Comparison of ENCODE assay signal across 16 cellular contexts in the genomic region with DNA sequence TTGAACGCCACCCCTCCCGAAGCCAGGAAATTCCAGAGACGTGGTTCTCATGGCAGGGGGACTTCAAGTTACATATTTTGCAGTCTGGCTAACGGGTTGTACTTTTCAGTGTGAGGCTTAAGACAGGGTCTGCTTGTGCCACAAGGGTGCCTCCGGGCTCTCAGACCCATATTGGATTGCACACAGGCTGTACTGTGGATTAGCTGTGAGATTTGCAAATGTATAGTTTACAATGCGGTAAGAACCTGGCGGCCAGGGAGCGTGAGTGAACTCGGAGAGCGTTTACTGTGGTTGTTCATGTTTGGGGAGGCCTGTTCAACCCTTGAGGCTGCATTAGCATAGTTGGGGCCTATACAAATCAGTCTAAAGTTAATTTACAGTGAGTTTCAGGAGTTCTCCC.
DNase-seq lines count a peak whose midpoint lies in the region; ATAC-seq, FAIRE-seq and TF ChIP-seq lines count a peak whose summit lies in the region.
"Had no signal": no experiment of that assay in that cellular context is flagged by ENCODE, and none has a peak within 500 bp of the region (broad histone marks: within the 10 kb centered on the region; RNA-seq: fewer than 3 reads in every experiment).

No MANE protein-coding gene starts in this region.

- H2BK120ac ChIP-seq in H1 (replicated peaks; ENCODE audit: low read depth, low read length) (no peak overlapping the region), neuronal stem cell (ENCODE audit: low read depth, low read length) (no peak overlapping the region), trophoblast cell (ENCODE audit: insufficient read depth, low read length, poor library complexity) (no peak overlapping the region)

- no peak overlapping the region for H3K18ac ChIP-seq in H1 (ENCODE audit: extremely low read depth, low read length)
- H3K18ac ChIP-seq in neuronal stem cell (ENCODE audit: low read length), result peak overlapping the region; percentile 13
- H3K18ac ChIP-seq in trophoblast cell (ENCODE audit: low read length), result no peak overlapping the region

- WGBS in H1 (ENCODE audit: extremely low coverage in 1 of 2, insufficient coverage in 1 of 2, insufficient read length in 1 of 2, insufficient replicate concordance in 2 of 2, low coverage in 1 of 2, low lambda C conversion rate in 2 of 2, missing lambda C conversion rate in 1 of 2), 2 experiments, result 92% methylated on average over 10 of the region's 10 CpGs; no CpG with 5 or more reads in 1 of the 2 experiments
- WGBS in neuronal stem cell (ENCODE audit: extremely low coverage in 2 of 2, insufficient read length in 2 of 2, insufficient replicate concordance in 1 of 2), 2 donors, result no CpG with 5 or more reads among the region's 10 CpGs
- no CpG with 5 or more reads among the region's 10 CpGs for WGBS in trophoblast cell (ENCODE audit: extremely low coverage, insufficient coverage, insufficient read length)

- no peaks in the 10 kb centered on the region for H4K20me1 ChIP-seq in GM23338 (replicated peaks; ENCODE audit: insufficient read depth)
- no peaks in the 10 kb centered on the region for H4K20me1 ChIP-seq in H1 (replicated peaks in 1 of 2; ENCODE audit: control insufficient read depth in 1 of 2, insufficient read depth in 2 of 2, low read length in 2 of 2)

- H3K4me3 Mint-ChIP-seq in GM23338, result no peak overlapping the region
- H3K4me3 Mint-ChIP-seq: CD14-positive monocyte; CD8-positive, alpha-beta T cell; H9 had no signal

- peaks cover 6% of the 10 kb centered on the region for H3K9me3 Mint-ChIP-seq in GM23338
- H3K9me3 Mint-ChIP-seq: CD8-positive, alpha-beta T cell had no signal

- H3K79me2 ChIP-seq in GM23338 (replicated peaks; ENCODE audit: insufficient read depth), result no peaks in the 10 kb centered on the region
- H3K79me2 ChIP-seq in H1 (ENCODE audit: control insufficient read depth in 1 of 2, insufficient read depth in 2 of 2, low read length in 2 of 2), result no peaks in the 10 kb centered on the region
- no peaks in the 10 kb centered on the region for H3K79me2 ChIP-seq in trophoblast cell (ENCODE audit: control insufficient read depth, insufficient read depth, low read length, poor library complexity)

- H3K4me1 ChIP-seq in GM23338 (ENCODE audit: insufficient read depth) (no peaks in the 10 kb centered on the region; the same call in 1 of the 2 replicates), H1 (replicated peaks in 1 of 4; ENCODE audit: control insufficient read depth in 3 of 4, insufficient read depth in 4 of 4, low read length in 3 of 4) (peaks cover 0 to 3% (median 0%) of the 10 kb centered on the region in 4 experiments; a peak in 1 of 7 replicates), neuronal stem cell (ENCODE audit: control insufficient read depth in 2 of 2, insufficient read depth in 1 of 2, low read depth in 1 of 2, low read length in 2 of 2) (no peaks in the 10 kb centered on the region), trophoblast cell (ENCODE audit: control insufficient read depth in 1 of 2, insufficient read depth in 2 of 2, low read length in 2 of 2) (no peaks in the 10 kb centered on the region)

- DNase-seq in GM23338 (ENCODE audit: low spot score) (no peak), NCI-H82 (lab: John Stamatoyannopoulos, UW) (peak; percentile 79), H1 (ENCODE audit: low read depth in 1 of 2, low spot score in 2 of 2) (no peak), neuronal stem cell (ENCODE audit: low spot score) (no peak), SIG-M5 treated with dmso at 0.1 percent for 504 hours (lab: John Stamatoyannopoulos, UW; ENCODE audit: unreplicated experiment) (no peak), trophoblast cell (no peak)
- DNase-seq in stimulated activated CD4-positive, alpha-beta T cell treated with anti-CD3 and anti-CD28 coated beads, Interleukin-15, amount 100 ng/mL, for 24 hours, result no peak
- DNase-seq: CD8-positive, alpha-beta T cell; COR-L47; DMS53; GF-D8; GM23248; H9; IMR-90 had no signal

- TF ChIP-seq CTCF in GM23338 (conservative IDR thresholded peaks at IDR 0.05; ENCODE audit: low read depth in 2 of 2) (no peak), H1 (IDR thresholded peaks at IDR 0.05; ENCODE audit: control extremely low read depth in 1 of 3, insufficient read depth in 1 of 3, low read depth in 1 of 3, low read length in 3 of 3) (no peak)

- no peak overlapping the region for H3K56ac ChIP-seq in H1 (replicated peaks; ENCODE audit: insufficient read length, low read depth, low read length)

- peaks cover 8% of the 10 kb centered on the region; the same call in 2 of the 3 replicates for H3K4me1 Mint-ChIP-seq in GM23338
- H3K4me1 Mint-ChIP-seq: CD14-positive monocyte had no signal

- no peak overlapping the region for H3K4me2 ChIP-seq in GM23338
- H3K4me2 ChIP-seq in H1 (ENCODE audit: insufficient read depth in 1 of 2, low read depth in 2 of 2, low read length in 2 of 2), result no peak overlapping the region
- no peak overlapping the region for H3K4me2 ChIP-seq in neuronal stem cell (ENCODE audit: insufficient read depth, low read length, poor library complexity, severe bottlenecking)
- H3K4me2 ChIP-seq in trophoblast cell (ENCODE audit: low read length), result no peak overlapping the region

- CTCF ChIA-PET in H1 (lab: Charles Lee; ENCODE audit: partially characterized antibody), result interaction anchor here (0.7 to 1.7 kb wide), 2 partner anchors 24 to 179 kb away, joined by 3 read pairs; no protein-coding TSS in a partner anchor

- 0 out of 2 replicates have a peak, but pooled peaks cover 9% of the 10 kb centered on the region for H3K9me2 ChIP-seq in GM23338 (ENCODE audit: insufficient read depth)

- H2BK12ac ChIP-seq in H1 (ENCODE audit: low read depth, low read length) (no peak overlapping the region), neuronal stem cell (ENCODE audit: low read length) (peak overlapping the region; percentile 3), trophoblast cell (ENCODE audit: low read length) (no peak overlapping the region)

- H3K14ac ChIP-seq in H1 (ENCODE audit: insufficient read length) (no peak overlapping the region), neuronal stem cell (ENCODE audit: low read length) (no peak overlapping the region), trophoblast cell (ENCODE audit: low read length) (no peak overlapping the region)

- H3K79me1 ChIP-seq in H1 (ENCODE audit: low read depth, low read length) (no peaks in the 10 kb centered on the region), neuronal stem cell (ENCODE audit: low read depth, low read length) (no peaks in the 10 kb centered on the region), trophoblast cell (ENCODE audit: low read length) (no peaks in the 10 kb centered on the region)

- H2AK5ac ChIP-seq in H1 (ENCODE audit: low read depth, low read length) (no peak overlapping the region), neuronal stem cell (ENCODE audit: low read depth, low read length) (no peak overlapping the region), trophoblast cell (ENCODE audit: low read length) (no peak overlapping the region)

- H3K27me3 ChIP-seq in GM23338 (ENCODE audit: insufficient read depth) (no peaks in the 10 kb centered on the region), H1 (replicated peaks in 1 of 4; ENCODE audit: control insufficient read depth in 3 of 4, extremely low read depth in 1 of 4, insufficient read depth in 3 of 4, low read length in 3 of 4) (no peaks in the 10 kb centered on the region), neuronal stem cell (ENCODE audit: control insufficient read depth in 3 of 3, insufficient read depth in 3 of 3, low read depth in 1 of 3, low read length in 3 of 3) (peaks cover 0 to 8% (median 2%) of the 10 kb centered on the region in 3 experiments), trophoblast cell (ENCODE audit: insufficient read depth, low read length) (no peaks in the 10 kb centered on the region)

- H3K4me3 ChIP-seq in GM23338 (no peak overlapping the region), H1 (ENCODE audit: extremely low read depth in 1 of 4, insufficient read depth in 2 of 4, low read depth in 3 of 4, low read length in 4 of 4) (no peak overlapping the region), neuronal stem cell (ENCODE audit: low read length in 2 of 2) (no peak overlapping the region), trophoblast cell (ENCODE audit: low read depth, low read length) (no peak overlapping the region)
- H3K4me3 ChIP-seq: GM23248 had no signal

- FAIRE-seq in H1 (lab: Jason Lieb, UNC), result no peak

- TF ChIP-seq RAD21 in H1 (IDR thresholded peaks at IDR 0.05 in 1 of 2, conservative IDR thresholded peaks at IDR 0.05 in 1 of 2; ENCODE audit: low read depth in 2 of 2, low read length in 2 of 2), result no peak

- no peak overlapping the region for H2BK20ac ChIP-seq in H1 (ENCODE audit: low read length)

- H3K4ac ChIP-seq in H1 (replicated peaks; ENCODE audit: insufficient read length, low read depth, low read length), result no peak overlapping the region
- no peak overlapping the region for H3K4ac ChIP-seq in neuronal stem cell (ENCODE audit: low read length)
- no peak overlapping the region for H3K4ac ChIP-seq in trophoblast cell (ENCODE audit: low read depth, low read length)

- no peak for ATAC-seq in GM23338
- ATAC-seq: CD8-positive, alpha-beta T cell had no signal

- POLR2A ChIA-PET in H1 (lab: Charles Lee; ENCODE audit: partially characterized antibody), result no interaction called here

- H4K5ac ChIP-seq in H1 (ENCODE audit: insufficient read length, low read depth, low read length), result no peak overlapping the region

- H2AFZ ChIP-seq in GM23338 (peak overlapping the region; percentile 76), H1 (ENCODE audit: low read length) (0 out of 2 replicates have a peak overlapping the region, but pooled peaks have one; percentile 28), neuronal stem cell (ENCODE audit: low read length) (no peak overlapping the region), trophoblast cell (ENCODE audit: insufficient read depth, low read length, poor library complexity) (no peak overlapping the region)
- H2AFZ ChIP-seq: GM23248 had no signal

- H3K23ac ChIP-seq in H1 (ENCODE audit: insufficient read length) (no peak overlapping the region), neuronal stem cell (ENCODE audit: low read depth, low read length, poor library complexity) (no peak overlapping the region), trophoblast cell (ENCODE audit: low read length) (no peak overlapping the region)

- H2BK5ac ChIP-seq in H1 (ENCODE audit: low read depth, low read length), result no peak overlapping the region
- no peak overlapping the region for H2BK5ac ChIP-seq in neuronal stem cell (ENCODE audit: low read length)
- no peak overlapping the region for H2BK5ac ChIP-seq in trophoblast cell (ENCODE audit: low read depth, low read length, poor library complexity)

- H3K27ac Mint-ChIP-seq in GM23338, result no peak overlapping the region
- H3K27ac Mint-ChIP-seq: CD14-positive monocyte; CD8-positive, alpha-beta T cell; H9 had no signal

- H3K9ac ChIP-seq in H1 (replicated peaks in 1 of 4; ENCODE audit: extremely low read depth in 1 of 4, low read depth in 3 of 4, low read length in 3 of 4), result no peak overlapping the region
- no peak overlapping the region for H3K9ac ChIP-seq in neuronal stem cell (ENCODE audit: low read depth, low read length, poor library complexity)
- H3K9ac ChIP-seq in trophoblast cell (ENCODE audit: low read length), result no peak overlapping the region
- H3K9ac ChIP-seq: GM23248 had no signal

- H3K23me2 ChIP-seq in H1 (ENCODE audit: low read depth, low read length), result no peaks in the 10 kb centered on the region

- H3K36me3 ChIP-seq in GM23338 (ENCODE audit: insufficient read depth) (no peaks in the 10 kb centered on the region), H1 (ENCODE audit: control insufficient read depth in 2 of 4, insufficient read depth in 4 of 4, low read length in 3 of 4) (no peaks in the 10 kb centered on the region; a peak in 1 of 8 replicates), neuronal stem cell (replicated peaks in 1 of 2; ENCODE audit: control insufficient read depth in 2 of 2, insufficient read depth in 2 of 2, low read length in 2 of 2) (no peaks in the 10 kb centered on the region), trophoblast cell (ENCODE audit: control insufficient read depth in 1 of 2, insufficient read depth in 2 of 2, low read length in 2 of 2) (no peaks in the 10 kb centered on the region)

- H4K8ac ChIP-seq in H1 (ENCODE audit: extremely low read depth, insufficient read depth, low read length) (no peak overlapping the region), neuronal stem cell (ENCODE audit: low read depth, low read length) (no peak overlapping the region), trophoblast cell (ENCODE audit: low read depth, low read length) (no peak overlapping the region)

- peaks cover 2% of the 10 kb centered on the region for H3K27me3 Mint-ChIP-seq in GM23338 (ENCODE audit: insufficient read depth, low read depth, poor library complexity)

- H4K91ac ChIP-seq in H1 (replicated peaks; ENCODE audit: insufficient read length, low read length), result no peak overlapping the region
- no peak overlapping the region for H4K91ac ChIP-seq in neuronal stem cell (ENCODE audit: low read depth, low read length, poor library complexity)
- H4K91ac ChIP-seq in trophoblast cell (ENCODE audit: low read depth, low read length), result no peak overlapping the region

- no peak for TF ChIP-seq POLR2A in H1 (IDR thresholded peaks at IDR 0.05; ENCODE audit: control extremely low read depth in 1 of 2, low read depth in 2 of 2, low read length in 2 of 2)

- H3K36me3 Mint-ChIP-seq in GM23338 (ENCODE audit: low read depth), result peaks cover 7% of the 10 kb centered on the region; the same call in 1 of the 3 replicates
- H3K36me3 Mint-ChIP-seq: CD14-positive monocyte; CD8-positive, alpha-beta T cell had no signal

- H3F3A ChIP-seq in GM23338 (replicated peaks; ENCODE audit: low read depth), result no peaks in the 10 kb centered on the region

- no peak for TF ChIP-seq EP300 in H1 (IDR thresholded peaks at IDR 0.05; ENCODE audit: borderline replicate concordance in 1 of 2, low read depth in 2 of 2, low read length in 2 of 2)

- no peak overlapping the region for H4K12ac ChIP-seq in trophoblast cell (ENCODE audit: low read depth, low read length)

- H3K9me3 ChIP-seq in H1 (ENCODE audit: insufficient read depth in 2 of 2, low read depth in 1 of 2, low read length in 1 of 2) (peaks cover 0 to 6% of the 10 kb centered on the region in 2 experiments; a peak in 1 of 4 replicates), neuronal stem cell (replicated peaks in 1 of 2; ENCODE audit: control insufficient read depth in 2 of 2, insufficient read depth in 1 of 2, low read depth in 1 of 2, low read length in 2 of 2) (peaks cover 0 to 3% of the 10 kb centered on the region in 2 donors), trophoblast cell (ENCODE audit: insufficient read depth, low read depth, low read length) (no peaks in the 10 kb centered on the region)

- H2BK15ac ChIP-seq in H1 (ENCODE audit: low read length) (no peak overlapping the region), neuronal stem cell (ENCODE audit: low read length) (no peak overlapping the region)

- H3K27ac ChIP-seq in GM23338 (ENCODE audit: low read depth) (no peak overlapping the region), H1 (ENCODE audit: low read depth, low read length) (no peak overlapping the region), neuronal stem cell (replicated peaks; ENCODE audit: low read length) (no peak overlapping the region), trophoblast cell (ENCODE audit: low read depth, low read length) (no peak overlapping the region)
- H3K27ac ChIP-seq: 22Rv1, GM23248 had no signal

Comparison
In these comparisons a context has a peak if more than half of its experiments do, and no peak if none do; other contexts are left out.
1. H2AFZ ChIP-seq: peak in GM23338 (single experiment) and H1 (single experiment); none in neuronal stem cell (single experiment) and trophoblast cell (single experiment).